ENCODE assay signal across 1 cellular context in the genomic region with DNA sequence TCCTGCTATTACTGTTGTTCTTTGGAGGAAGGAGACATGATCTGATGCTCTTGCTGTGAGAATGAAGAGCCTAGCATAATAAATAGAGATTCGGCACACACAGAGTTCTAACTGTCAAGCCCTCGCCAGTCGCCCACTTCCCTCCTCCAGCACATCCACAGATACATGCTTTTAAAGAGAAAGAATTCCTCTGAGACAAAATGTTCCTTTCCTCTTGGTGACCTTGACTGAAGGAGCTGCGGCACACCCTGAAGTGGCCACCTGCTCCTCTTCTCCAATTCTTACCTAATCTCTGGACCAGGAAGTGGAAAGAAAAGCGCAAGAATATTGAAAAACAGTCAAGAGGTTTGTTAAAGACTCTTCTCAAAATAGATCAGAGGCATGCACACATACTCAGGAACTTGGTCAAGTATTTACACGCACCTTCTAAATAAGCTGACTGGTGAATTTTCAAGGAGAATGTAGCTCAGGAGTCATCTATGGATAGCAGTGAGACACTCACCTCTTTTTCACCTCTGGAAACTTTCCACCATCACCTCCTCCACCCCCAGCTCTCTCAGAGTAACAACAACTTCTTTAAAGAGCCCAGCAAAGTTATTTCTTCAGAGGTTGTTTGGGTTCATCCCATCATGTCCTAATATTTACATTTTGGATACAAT.
TF ChIP-seq lines count a peak whose summit lies in the region.

No MANE protein-coding gene starts in this region.

TF ChIP-seq in HepG2, 621 proteins besides CTCF, POLR2A, EP300 and RAD21 (continued from another document):
- TF ChIP-seq, protein P1, sequence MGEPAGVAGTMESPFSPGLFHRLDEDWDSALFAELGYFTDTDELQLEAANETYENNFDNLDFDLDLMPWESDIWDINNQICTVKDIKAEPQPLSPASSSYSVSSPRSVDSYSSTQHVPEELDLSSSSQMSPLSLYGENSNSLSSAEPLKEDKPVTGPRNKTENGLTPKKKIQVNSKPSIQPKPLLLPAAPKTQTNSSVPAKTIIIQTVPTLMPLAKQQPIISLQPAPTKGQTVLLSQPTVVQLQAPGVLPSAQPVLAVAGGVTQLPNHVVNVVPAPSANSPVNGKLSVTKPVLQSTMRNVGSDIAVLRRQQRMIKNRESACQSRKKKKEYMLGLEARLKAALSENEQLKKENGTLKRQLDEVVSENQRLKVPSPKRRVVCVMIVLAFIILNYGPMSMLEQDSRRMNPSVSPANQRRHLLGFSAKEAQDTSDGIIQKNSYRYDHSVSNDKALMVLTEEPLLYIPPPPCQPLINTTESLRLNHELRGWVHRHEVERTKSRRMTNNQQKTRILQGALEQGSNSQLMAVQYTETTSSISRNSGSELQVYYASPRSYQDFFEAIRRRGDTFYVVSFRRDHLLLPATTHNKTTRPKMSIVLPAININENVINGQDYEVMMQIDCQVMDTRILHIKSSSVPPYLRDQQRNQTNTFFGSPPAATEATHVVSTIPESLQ (CRISPR knock-in tag; conservative IDR thresholded peaks at IDR 0.05): no peak
- no peak for TF ChIP-seq ASH2L (IDR thresholded peaks at IDR 0.05; ENCODE audit: insufficient read length, low read depth, low read length)
